Comparison of ENCODE assay signal across 7 cellular contexts in the genomic region with DNA sequence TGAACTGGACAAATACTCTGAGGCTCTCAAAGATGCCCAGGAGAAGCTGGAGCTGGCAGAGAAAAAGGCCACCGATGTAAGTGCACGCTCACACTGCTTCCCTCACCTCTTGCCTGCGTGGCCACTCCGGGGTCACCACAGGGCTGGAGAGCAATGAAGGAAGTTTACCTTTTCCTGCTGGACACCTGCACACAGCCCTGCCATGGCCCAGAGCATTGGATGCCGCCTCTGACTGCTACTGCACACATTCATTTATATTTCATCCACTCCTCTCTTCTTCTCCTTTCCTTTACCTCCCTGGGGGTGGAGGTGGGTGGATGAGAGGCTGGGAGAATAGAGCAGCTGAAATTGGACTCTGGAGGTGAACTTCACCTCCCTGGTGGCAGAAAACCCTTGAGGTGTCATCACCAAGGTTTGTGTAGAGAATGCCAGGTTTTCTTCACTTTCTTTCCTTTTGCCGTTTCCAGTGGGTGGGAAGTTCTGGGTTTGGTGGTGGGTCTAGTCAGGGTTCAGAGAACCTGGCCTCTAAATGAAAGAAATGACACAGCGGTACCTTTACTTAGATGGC. TPM values are rescaled to one million over a fixed set of nuclear protein-coding genes. Genes with fewer than 3 reads are reported as not detected.
DNase-seq lines count a peak whose midpoint lies in the region; ATAC-seq and TF ChIP-seq lines count a peak whose summit lies in the region.

No MANE protein-coding gene starts in this region.

- TF ChIP-seq CTCF in brain microvascular endothelial cell (IDR thresholded peaks at IDR 0.05; ENCODE audit: low read depth, low read length, missing control alignments) = no peak
- TF ChIP-seq CTCF in left lung (IDR thresholded peaks at IDR 0.05) = no peak

- DNase-seq in brain microvascular endothelial cell (no peak), left lung (no peak), OCI-M1 (lab: John Stamatoyannopoulos, UW) (no peak), NCI-H446 treated with DMSO at 0.1 percent for 48 hours (lab: John Stamatoyannopoulos, UW) (no peak)
- DNase-seq in stimulated activated naive CD8-positive, alpha-beta T cell treated with anti-CD3 and anti-CD28 coated beads, Interleukin-15, amount 100 ng/mL, for 72 hours = no peak

- peaks cover 50% of the 10 kb centered on the region for H3K4me1 ChIP-seq in HUES6 (ENCODE audit: control insufficient read depth, insufficient read depth, low read length)
- peaks cover 4 to 33% of the 10 kb centered on the region in 2 donors for H3K4me1 ChIP-seq in left lung

- H3K9me3 Mint-ChIP-seq in stimulated activated naive CD8-positive, alpha-beta T cell treated with anti-CD3 and anti-CD28 coated beads, Interleukin-15, amount 100 ng/mL, for 72 hours = no peaks in the 10 kb centered on the region

- H3K27me3 ChIP-seq in HUES6 (ENCODE audit: control insufficient read depth, insufficient read depth, low read length) = peaks cover 4% of the 10 kb centered on the region; the same call in 1 of the 2 replicates
- no peaks in the 10 kb centered on the region for H3K27me3 ChIP-seq in brain microvascular endothelial cell (replicated peaks)
- H3K27me3 ChIP-seq in left lung = peaks cover 22 to 83% of the 10 kb centered on the region in 2 donors

- H3K27ac ChIP-seq in HUES6 (ENCODE audit: low read depth, low read length) (peak overlapping the region; percentile 94; the same call in 1 of the 2 replicates), brain microvascular endothelial cell (peak overlapping the region; percentile 75), left lung (peak overlapping the region in 1 of 2 donors; percentile 46)

- H3K27me3 Mint-ChIP-seq in stimulated activated naive CD8-positive, alpha-beta T cell treated with anti-CD3 and anti-CD28 coated beads, Interleukin-15, amount 100 ng/mL, for 72 hours = peaks cover 86% of the 10 kb centered on the region

- no peak for ATAC-seq in left lung
- no peak for ATAC-seq in stimulated activated naive CD8-positive, alpha-beta T cell treated with anti-CD3 and anti-CD28 coated beads, Interleukin-15, amount 100 ng/mL, for 72 hours
- no peak for ATAC-seq in GM19023 (IDR thresholded peaks at IDR 0.05; ENCODE audit: unreplicated experiment)

- intact Hi-C loops in left lung (cut with DNase I) = loop anchor here in 1 of 2 donors (10.0 kb wide), 2 partner anchors 259 to 361 kb away; no protein-coding TSS in a partner anchor

- H3K9ac ChIP-seq in HUES6 (ENCODE audit: low read length) = peak overlapping the region; percentile 99

- peak overlapping the region; percentile 14 to 55 for H3K4me3 Mint-ChIP-seq in stimulated activated naive CD8-positive, alpha-beta T cell treated with anti-CD3 and anti-CD28 coated beads, Interleukin-15, amount 100 ng/mL, for 72 hours

- in situ Hi-C loops in brain microvascular endothelial cell (cut with HindIII; ENCODE audit: low pct_ligation_motif_present, low sequenced_read_pairs) = no loop called here

- no peak overlapping the region for H3K27ac Mint-ChIP-seq in stimulated activated naive CD8-positive, alpha-beta T cell treated with anti-CD3 and anti-CD28 coated beads, Interleukin-15, amount 100 ng/mL, for 72 hours

- H3K9me3 ChIP-seq in HUES6 (ENCODE audit: control insufficient read depth, insufficient read depth, low read depth, low read length) = no peaks in the 10 kb centered on the region
- no peaks in the 10 kb centered on the region for H3K9me3 ChIP-seq in left lung

- H3K36me3 ChIP-seq in HUES6 (ENCODE audit: control insufficient read depth, insufficient read depth, low read length) (peaks cover 44% of the 10 kb centered on the region), brain microvascular endothelial cell (replicated peaks) (peaks cover 56% of the 10 kb centered on the region), left lung (no peaks in the 10 kb centered on the region)

- H3K4me3 ChIP-seq in HUES6 (ENCODE audit: low read depth, low read length) = peak overlapping the region; percentile 91
- H3K4me3 ChIP-seq in brain microvascular endothelial cell (ENCODE audit: low read depth, low read length) = peak overlapping the region; percentile 100
- peak overlapping the region; percentile 51 to 66 for H3K4me3 ChIP-seq in left lung

- H3K4me1 Mint-ChIP-seq in stimulated activated naive CD8-positive, alpha-beta T cell treated with anti-CD3 and anti-CD28 coated beads, Interleukin-15, amount 100 ng/mL, for 72 hours = peaks cover 33% of the 10 kb centered on the region

RNA-seq across cellular contexts. Expression of gene TPM1, which starts 1.6 kb away (rescaled TPM):
- total RNA-seq in left lung = 100 to 1,000 TPM; 196 to 330 TPM
